1 cellular context compared by ENCODE assay signal in genomic region chr1:156295391-156295947, GRCh38.
A peak's percentile ranks its signal among the peaks of the same experiment; 100 is the strongest.
TF ChIP-seq lines count a peak whose summit lies in the region.

TSS of gene GLMP (minus strand) at chr1:156295679. CDS start at chr1:156295645, 34 bp downstream.

TF ChIP-seq in GM12878, 131 proteins besides CTCF, POLR2A, EP300 and RAD21 (continued from another document):
- TF ChIP-seq SKIL (IDR thresholded peaks at IDR 0.05; ENCODE audit: low read depth, poor library complexity, severe bottlenecking) (no peak), RELB (IDR thresholded peaks at IDR 0.05; ENCODE audit: low read depth) (peak; percentile 83; the same call in 1 of the 2 replicates), NR2F1 (conservative IDR thresholded peaks at IDR 0.05) (0 out of 2 replicates have a peak, but pooled peaks have one; percentile 36), E2F4 (IDR thresholded peaks at IDR 0.05; ENCODE audit: low read depth, low read length) (peak; percentile 88), NKRF (conservative IDR thresholded peaks at IDR 0.05) (peak; percentile 95), CEBPB (IDR thresholded peaks at IDR 0.05; ENCODE audit: borderline replicate concordance in 1 of 2, low read depth in 2 of 2, low read length in 2 of 2) (no peak), CHD1 (IDR thresholded peaks at IDR 0.05; ENCODE audit: low read depth, low read length) (no peak), MEF2B (IDR thresholded peaks at IDR 0.05; ENCODE audit: partially characterized antibody, poor library complexity, severe bottlenecking) (no peak), SMC3 (IDR thresholded peaks at IDR 0.05; ENCODE audit: borderline replicate concordance, low read length) (no peak), GATAD2B (conservative IDR thresholded peaks at IDR 0.05; ENCODE audit: low read depth) (peak; percentile 61; the same call in 1 of the 2 replicates), CHD2 (IDR thresholded peaks at IDR 0.05; ENCODE audit: borderline replicate concordance, low read depth, low read length) (no peak), SP1 (IDR thresholded peaks at IDR 0.05; ENCODE audit: low read depth, low read length) (no peak), MYB (IDR thresholded peaks at IDR 0.05; ENCODE audit: borderline replicate concordance, low read depth, low read length) (no peak), SUPT20H (IDR thresholded peaks at IDR 0.05; ENCODE audit: borderline replicate concordance, control insufficient read depth, low read depth, low read length) (no peak), BCL3 (IDR thresholded peaks at IDR 0.05; ENCODE audit: borderline replicate concordance, insufficient read depth, low read depth, low read length, poor library complexity, severe bottlenecking) (no peak)
